In genomic region chr2:108667140-108667539, GRCh38 we compare ENCODE assay signal across 8 cellular contexts. TPM values are rescaled to one million over a fixed set of nuclear protein-coding genes. Genes with fewer than 3 reads are reported as not detected.
DNase-seq lines count a peak whose midpoint lies in the region; ATAC-seq, FAIRE-seq and TF ChIP-seq lines count a peak whose summit lies in the region.
"Not testable (repeated sequence)": the region's sequence is repeated elsewhere in the genome, so short reads cannot be mapped to it uniquely, and the experiment has no call there.

No MANE protein-coding gene starts in this region.

- H3F3A ChIP-seq in GM23248 (ENCODE audit: insufficient read depth), result peaks cover 11% of the 10 kb centered on the region

- WGBS in GM23248 (ENCODE audit: low coverage in 1 of 2, low lambda C conversion rate in 2 of 2, missing lambda C conversion rate in 2 of 2), 2 experiments, result 82 to 94% methylated on average over 2 of the region's 2 CpGs
- 27 to 29% methylated on average over 2 of the region's 2 CpGs for WGBS in pancreas, 2 donors
- WGBS in upper lobe of left lung, 2 donors, result 53 to 59% methylated on average over 2 of the region's 2 CpGs

- ATAC-seq in Right ventricle myocardium superior (ENCODE audit: poor library complexity) (peak; percentile 67), left lung (peak; percentile 68), pancreas (peak; percentile 63 to 86 (median 77)), upper lobe of left lung (ENCODE audit: low FRiP score in 2 of 2) (peak; percentile 55 to 57)

- H3K27me3 ChIP-seq in GM23248 (replicated peaks; ENCODE audit: insufficient read depth); adipocyte (replicated peaks; ENCODE audit: control insufficient read depth, insufficient read depth, low read length); left lung; pancreas; upper lobe of left lung: not testable (repeated sequence)

- not testable (repeated sequence) for FAIRE-seq in pancreas (lab: Jason Lieb, UNC)

- in situ Hi-C loops in GM23248 (cut with MboI), result not testable (repeated sequence)

- not testable (repeated sequence) for H4K20me1 ChIP-seq in GM23248 (ENCODE audit: insufficient read depth)

- H2AFZ ChIP-seq in GM23248, result not testable (repeated sequence)

- not testable (repeated sequence) for H3K4me2 ChIP-seq in GM23248 (ENCODE audit: unreplicated experiment)

- TF ChIP-seq EP300 in upper lobe of left lung (IDR thresholded peaks at IDR 0.05), result not testable (repeated sequence)

- H3K79me2 ChIP-seq in GM23248 (ENCODE audit: insufficient read depth), result peaks cover 53% of the 10 kb centered on the region

- not testable (repeated sequence) for H3K9me2 ChIP-seq in GM23248 (ENCODE audit: insufficient read depth)

- H3K4me1 ChIP-seq in GM23248 (ENCODE audit: insufficient read depth) (peaks cover 14% of the 10 kb centered on the region), adipocyte (ENCODE audit: control insufficient read depth, insufficient read depth, low read length) (peaks cover 23% of the 10 kb centered on the region), left lung (peaks cover 0 to 25% of the 10 kb centered on the region in 2 donors)
- not testable (repeated sequence) for H3K4me1 ChIP-seq in pancreas, upper lobe of left lung

- DNase-seq in GM23248 (peak; percentile 13), adipocyte (ENCODE audit: low read depth) (peak; percentile 54), choroid plexus epithelial cell (ENCODE audit: low read depth) (peak; percentile 22), fibroblast of pulmonary artery (ENCODE audit: low read depth) (peak; percentile 70), pancreas (peak in 2 of 6 donors; percentile 16 to 46)
- DNase-seq in Right ventricle myocardium superior, left lung, upper lobe of left lung: not testable (repeated sequence)

- H3K9me3 ChIP-seq in GM23248 (ENCODE audit: low read depth); adipocyte (ENCODE audit: control insufficient read depth, low read length); left lung; pancreas; upper lobe of left lung: not testable (repeated sequence)

- H3K9ac ChIP-seq in GM23248; adipocyte (ENCODE audit: low read length): not testable (repeated sequence)

- not testable (repeated sequence) for TF ChIP-seq POLR2A in upper lobe of left lung (IDR thresholded peaks at IDR 0.05)

- intact Hi-C loops in Right ventricle myocardium superior (cut with DNase I); left lung (cut with DNase I); pancreas (cut with DNase I): not testable (repeated sequence)

- H3K27ac ChIP-seq in GM23248, left lung, pancreas, upper lobe of left lung: not testable (repeated sequence)

- not testable (repeated sequence) for TF ChIP-seq CTCF in choroid plexus epithelial cell (conservative IDR thresholded peaks at IDR 0.05; ENCODE audit: low read depth, low read length); fibroblast of pulmonary artery (IDR thresholded peaks at IDR 0.05; ENCODE audit: low read length, missing control alignments); left lung (IDR thresholded peaks at IDR 0.05); pancreas (IDR thresholded peaks at IDR 0.05); upper lobe of left lung (IDR thresholded peaks at IDR 0.05)

- not testable (repeated sequence) for H3K36me3 ChIP-seq in GM23248 (ENCODE audit: low read depth); adipocyte (ENCODE audit: control insufficient read depth, insufficient read depth, low read length, severe bottlenecking); left lung; pancreas; upper lobe of left lung

- H3K4me3 ChIP-seq in GM23248; adipocyte (ENCODE audit: low read length); choroid plexus epithelial cell (ENCODE audit: low read depth, low read length); fibroblast of pulmonary artery (replicated peaks; ENCODE audit: low read depth, low read length); left lung; pancreas; upper lobe of left lung: not testable (repeated sequence)

RNA-seq across cellular contexts. Expression of gene RANBP2, which starts 52.1 kb away (rescaled TPM):
- total RNA-seq in GM23248 (2014; rRNA removed; shearing (Covaris generic)), result 47.8 and 51.7 TPM in 2 replicates
- polyA plus RNA-seq in GM23248 (2016; fragmentation: Nextera tagmentation; extraction: Ambion mirVana) (12.0 and 12.9 TPM in 2 replicates), pancreas (10 to 100 TPM in 1 of 2 donors, 1 to 10 TPM in 1; 8.4 to 13.7 TPM)
- total RNA-seq in Right ventricle myocardium superior (44.0 TPM), left lung (10 to 100 TPM; 67.9 to 68.2 TPM), pancreas (10 to 100 TPM; 37.8 to 53.5 (median 39.1) TPM), upper lobe of left lung (10 to 100 TPM; 46.1 to 97.6 (median 59.4) TPM)
